Comparison of ENCODE assay signal across 11 cellular contexts in genomic region chr5:45037927-45038326, GRCh38.
DNase-seq lines count a peak whose midpoint lies in the region; ATAC-seq and TF ChIP-seq lines count a peak whose summit lies in the region.
"Had no signal": no experiment of that assay in that cellular context is flagged by ENCODE, and none has a peak within 500 bp of the region (broad histone marks: within the 10 kb centered on the region; RNA-seq: fewer than 3 reads in every experiment).

No MANE protein-coding gene starts in this region.

- H3K4me1 ChIP-seq in OCI-LY7 (ENCODE audit: insufficient read depth, low read length, poor library complexity, severe bottlenecking): no peaks in the 10 kb centered on the region

- intact Hi-C loops in OCI-LY7 (cut with micrococcal nuclease; ENCODE audit: unreplicated experiment): no loop called here

- 0 out of 2 replicates have a peak overlapping the region, but pooled peaks have one; percentile 15 for H3K27ac ChIP-seq in SK-N-MC
- H3K27ac ChIP-seq in OCI-LY7 (ENCODE audit: low read depth, low read length, poor library complexity, severe bottlenecking): no peak overlapping the region
- H3K27ac ChIP-seq: HL-60 had no signal

- H3K9me3 ChIP-seq in SK-N-MC (ENCODE audit: low read depth, low read length): no peaks in the 10 kb centered on the region
- H3K9me3 ChIP-seq in OCI-LY7 (ENCODE audit: low read length): no peaks in the 10 kb centered on the region

- no peaks in the 10 kb centered on the region for H3K9me2 ChIP-seq in OCI-LY7 (ENCODE audit: insufficient read depth, low read length)

- H3K4me3 ChIP-seq in SK-N-MC (peak overlapping the region; percentile 1), OCI-LY7 (ENCODE audit: low read depth, low read length, poor library complexity, severe bottlenecking) (no peak overlapping the region)

- CTCF ChIA-PET in OCI-LY7 (lab: Charles Lee; ENCODE audit: unreplicated experiment): no interaction called here

- TF ChIP-seq CTCF in OCI-LY7 (conservative IDR thresholded peaks at IDR 0.05; ENCODE audit: low read length): no peak

- ATAC-seq in GM21717 (IDR thresholded peaks at IDR 0.05; ENCODE audit: unreplicated experiment) (peak; percentile 11), HG02885 (IDR thresholded peaks at IDR 0.05; ENCODE audit: poor library complexity, unreplicated experiment) (peak; percentile 23), GM21515 (IDR thresholded peaks at IDR 0.05; ENCODE audit: unreplicated experiment) (no peak)

- H3K4me2 ChIP-seq in OCI-LY7 (ENCODE audit: low read length): no peak overlapping the region

- no peaks in the 10 kb centered on the region for H4K20me1 ChIP-seq in OCI-LY7 (ENCODE audit: insufficient read depth, low read length)

- DNase-seq in SK-N-MC (ENCODE audit: low read depth, low spot score): peak; percentile 8
- no peak for DNase-seq in 8988T
- DNase-seq in NCI-H345 treated with DMSO at 0.1 percent for 48 hours (lab: John Stamatoyannopoulos, UW; ENCODE audit: unreplicated experiment): no peak
- no peak for DNase-seq in OCI-LY7 (ENCODE audit: low spot score)
- DNase-seq: CD4-positive, alpha-beta T cell; DMS 273 treated with DMSO at 0.1 percent for 48 hours; HCEC 1CT had no signal

- H3K36me3 ChIP-seq in SK-N-MC (ENCODE audit: insufficient read depth, low read length) (no peaks in the 10 kb centered on the region), OCI-LY7 (ENCODE audit: insufficient read depth, low read length) (no peaks in the 10 kb centered on the region)

- H2AFZ ChIP-seq in OCI-LY7 (ENCODE audit: low read length): no peak overlapping the region

- H3K79me2 ChIP-seq in OCI-LY7 (ENCODE audit: insufficient read depth, low read depth, low read length): no peaks in the 10 kb centered on the region

- BruUV-seq in OCI-LY7 (replicated peaks; lab: Mats Ljungman, UMichigan): no TSS peak

- no peak overlapping the region for H3K9ac ChIP-seq in SK-N-MC (ENCODE audit: insufficient read length)

- POLR2A ChIA-PET in OCI-LY7 (lab: Charles Lee): interaction anchor here (0.6 kb wide), 1 partner anchor 563 kb away, joined by 3 read pairs; no protein-coding TSS in a partner anchor
